23 cellular contexts compared by ENCODE assay signal in genomic region chr20:44450279-44450937, GRCh38. TPM values are rescaled to one million over a fixed set of nuclear protein-coding genes. Genes with fewer than 3 reads are reported as not detected.
DNase-seq lines count a peak whose midpoint lies in the region; ATAC-seq, FAIRE-seq and TF ChIP-seq lines count a peak whose summit lies in the region.
"Had no signal": no experiment of that assay in that cellular context is flagged by ENCODE, and none has a peak within 500 bp of the region (broad histone marks: within the 10 kb centered on the region; RNA-seq: fewer than 3 reads in every experiment).

No MANE protein-coding gene starts in this region.

- no peaks in the 10 kb centered on the region for H3K27me3 ChIP-seq in upper lobe of right lung
- H3K27me3 ChIP-seq in foreskin keratinocyte, result no peaks in the 10 kb centered on the region
- H3K27me3 ChIP-seq: BLaER1, Peyer's patch had no signal

- no peak overlapping the region for H3K4me3 ChIP-seq in upper lobe of right lung
- H3K4me3 ChIP-seq: BLaER1, GM23338, SJCRH30 had no signal

- ATAC-seq in left lobe of liver (peak; percentile 54), upper lobe of right lung (peak; percentile 52), foreskin keratinocyte (no peak), GM19328 (IDR thresholded peaks at IDR 0.05; ENCODE audit: unreplicated experiment) (no peak), GM19324 (IDR thresholded peaks at IDR 0.05; ENCODE audit: low FRiP score, unreplicated experiment) (no peak)
- ATAC-seq: GM23338 had no signal

- intact Hi-C loops in upper lobe of right lung (cut with DNase I), result no loop called here

- H3K4me1 ChIP-seq in upper lobe of right lung (no peaks in the 10 kb centered on the region), foreskin keratinocyte (no peaks in the 10 kb centered on the region)
- H3K4me1 ChIP-seq: Caco-2, SJCRH30 had no signal

- peak overlapping the region; percentile 31 for H3K27ac ChIP-seq in upper lobe of right lung
- H3K27ac ChIP-seq in foreskin keratinocyte, result no peak overlapping the region
- H3K27ac ChIP-seq: BLaER1, SJCRH30 had no signal

- no peak for TF ChIP-seq CTCF in upper lobe of right lung (IDR thresholded peaks at IDR 0.05)
- TF ChIP-seq CTCF in foreskin keratinocyte (conservative IDR thresholded peaks at IDR 0.05), result no peak

- H3K9me3 ChIP-seq in upper lobe of right lung, result no peaks in the 10 kb centered on the region
- H3K9me3 ChIP-seq: BLaER1, Caco-2, Peyer's patch, SJCRH30 had no signal

- H3K36me3 ChIP-seq in upper lobe of right lung, result no peaks in the 10 kb centered on the region
- H3K36me3 ChIP-seq: BLaER1, Peyer's patch, SJCRH30 had no signal

- no peak for DNase-seq in HTR-8/SVneo (ENCODE audit: insufficient read length, low spot score)
- DNase-seq in NCI-H146 treated with DMSO at 0.1 percent for 48 hours (lab: John Stamatoyannopoulos, UW; ENCODE audit: unreplicated experiment), result peak; percentile 47
- DNase-seq in left lobe of liver (ENCODE audit: low spot score), result peak; percentile 78
- DNase-seq in upper lobe of right lung, result no peak
- no peak for DNase-seq in foreskin keratinocyte
- DNase-seq: ACHN; Caco-2; CD4-positive, alpha-beta memory T cell; DMS 273 treated with DMSO at 0.1 percent for 48 hours; DMS79 treated with DMSO at 0.1 percent for 48 hours; HCEC 1CT; Kasumi-1; MM.1S; NCI-H1048; NCI-H1417 treated with DMSO at 0.1 percent for 48 hours; NCI-H1930; NCI-H748 treated with DMSO at 0.1 percent for 48 hours; Peyer's patch; SJCRH30 had no signal

- FAIRE-seq in HTR-8/SVneo (lab: Jason Lieb, UNC), result peak; percentile 90

RNA-seq across cellular contexts. Expression of gene TTPAL, which starts 25.3 kb away (rescaled TPM):
- total RNA-seq in left lobe of liver, result 95.0 TPM
- total RNA-seq in upper lobe of right lung, result 8.0 TPM
- 25.0 and 31.9 TPM in 2 replicates for total RNA-seq in foreskin keratinocyte
- polyA plus RNA-seq in foreskin keratinocyte, result 8.4 and 9.5 TPM in 2 replicates

Comparison
In these comparisons a context has a peak if more than half of its experiments do, and no peak if none do; other contexts are left out.
1. DNase-seq: peak in NCI-H146 treated with DMSO at 0.1 percent for 48 hours (single experiment) and left lobe of liver (single experiment); none in HTR-8/SVneo (single experiment), upper lobe of right lung (single experiment) and foreskin keratinocyte (0 of 2).
2. ATAC-seq: peak in left lobe of liver (single experiment) and upper lobe of right lung (single experiment); none in foreskin keratinocyte (single experiment), GM19328 (single experiment) and GM19324 (single experiment).